In genomic region chr11:75792127-75792731, GRCh38 we compare ENCODE assay signal across 2 cellular contexts.
TF ChIP-seq lines count a peak whose summit lies in the region.

No MANE protein-coding gene starts in this region.

TF ChIP-seq in GM23338, 12 proteins besides CTCF, POLR2A, EP300 and RAD21:
- TF ChIP-seq, protein P1, sequence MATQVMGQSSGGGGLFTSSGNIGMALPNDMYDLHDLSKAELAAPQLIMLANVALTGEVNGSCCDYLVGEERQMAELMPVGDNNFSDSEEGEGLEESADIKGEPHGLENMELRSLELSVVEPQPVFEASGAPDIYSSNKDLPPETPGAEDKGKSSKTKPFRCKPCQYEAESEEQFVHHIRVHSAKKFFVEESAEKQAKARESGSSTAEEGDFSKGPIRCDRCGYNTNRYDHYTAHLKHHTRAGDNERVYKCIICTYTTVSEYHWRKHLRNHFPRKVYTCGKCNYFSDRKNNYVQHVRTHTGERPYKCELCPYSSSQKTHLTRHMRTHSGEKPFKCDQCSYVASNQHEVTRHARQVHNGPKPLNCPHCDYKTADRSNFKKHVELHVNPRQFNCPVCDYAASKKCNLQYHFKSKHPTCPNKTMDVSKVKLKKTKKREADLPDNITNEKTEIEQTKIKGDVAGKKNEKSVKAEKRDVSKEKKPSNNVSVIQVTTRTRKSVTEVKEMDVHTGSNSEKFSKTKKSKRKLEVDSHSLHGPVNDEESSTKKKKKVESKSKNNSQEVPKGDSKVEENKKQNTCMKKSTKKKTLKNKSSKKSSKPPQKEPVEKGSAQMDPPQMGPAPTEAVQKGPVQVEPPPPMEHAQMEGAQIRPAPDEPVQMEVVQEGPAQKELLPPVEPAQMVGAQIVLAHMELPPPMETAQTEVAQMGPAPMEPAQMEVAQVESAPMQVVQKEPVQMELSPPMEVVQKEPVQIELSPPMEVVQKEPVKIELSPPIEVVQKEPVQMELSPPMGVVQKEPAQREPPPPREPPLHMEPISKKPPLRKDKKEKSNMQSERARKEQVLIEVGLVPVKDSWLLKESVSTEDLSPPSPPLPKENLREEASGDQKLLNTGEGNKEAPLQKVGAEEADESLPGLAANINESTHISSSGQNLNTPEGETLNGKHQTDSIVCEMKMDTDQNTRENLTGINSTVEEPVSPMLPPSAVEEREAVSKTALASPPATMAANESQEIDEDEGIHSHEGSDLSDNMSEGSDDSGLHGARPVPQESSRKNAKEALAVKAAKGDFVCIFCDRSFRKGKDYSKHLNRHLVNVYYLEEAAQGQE (IDR thresholded peaks at IDR 0.05; ENCODE audit: unreplicated experiment) = no peak

TF ChIP-seq in HepG2, 621 proteins besides CTCF, POLR2A, EP300 and RAD21:
- TF ChIP-seq, protein P2, sequence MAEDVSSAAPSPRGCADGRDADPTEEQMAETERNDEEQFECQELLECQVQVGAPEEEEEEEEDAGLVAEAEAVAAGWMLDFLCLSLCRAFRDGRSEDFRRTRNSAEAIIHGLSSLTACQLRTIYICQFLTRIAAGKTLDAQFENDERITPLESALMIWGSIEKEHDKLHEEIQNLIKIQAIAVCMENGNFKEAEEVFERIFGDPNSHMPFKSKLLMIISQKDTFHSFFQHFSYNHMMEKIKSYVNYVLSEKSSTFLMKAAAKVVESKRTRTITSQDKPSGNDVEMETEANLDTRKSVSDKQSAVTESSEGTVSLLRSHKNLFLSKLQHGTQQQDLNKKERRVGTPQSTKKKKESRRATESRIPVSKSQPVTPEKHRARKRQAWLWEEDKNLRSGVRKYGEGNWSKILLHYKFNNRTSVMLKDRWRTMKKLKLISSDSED (CRISPR knock-in tag; IDR thresholded peaks at IDR 0.05) = no peak
- no peak for TF ChIP-seq ZNF430 (CRISPR knock-in tag; IDR thresholded peaks at IDR 0.05)
- TF ChIP-seq ASH2L (IDR thresholded peaks at IDR 0.05; ENCODE audit: insufficient read length, low read depth, low read length) = no peak
- TF ChIP-seq CCAR2 (optimal IDR thresholded peaks at IDR 0.05; ENCODE audit: low read depth, low read length) = no peak
- no peak for TF ChIP-seq FOSL1 (CRISPR knock-in tag; IDR thresholded peaks at IDR 0.05; ENCODE audit: borderline replicate concordance)
- TF ChIP-seq ATF7-NPFF (CRISPR knock-in tag; IDR thresholded peaks at IDR 0.05; ENCODE audit: low read depth) = no peak
- no peak for TF ChIP-seq MBNL3 (CRISPR knock-in tag; conservative IDR thresholded peaks at IDR 0.05)
- no peak for TF ChIP-seq LBX2 (CRISPR knock-in tag; IDR thresholded peaks at IDR 0.05; ENCODE audit: borderline replicate concordance)
- TF ChIP-seq, protein P3, sequence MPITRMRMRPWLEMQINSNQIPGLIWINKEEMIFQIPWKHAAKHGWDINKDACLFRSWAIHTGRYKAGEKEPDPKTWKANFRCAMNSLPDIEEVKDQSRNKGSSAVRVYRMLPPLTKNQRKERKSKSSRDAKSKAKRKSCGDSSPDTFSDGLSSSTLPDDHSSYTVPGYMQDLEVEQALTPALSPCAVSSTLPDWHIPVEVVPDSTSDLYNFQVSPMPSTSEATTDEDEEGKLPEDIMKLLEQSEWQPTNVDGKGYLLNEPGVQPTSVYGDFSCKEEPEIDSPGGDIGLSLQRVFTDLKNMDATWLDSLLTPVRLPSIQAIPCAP (CRISPR knock-in tag; IDR thresholded peaks at IDR 0.05; ENCODE audit: low read depth) = no peak
- TF ChIP-seq ZSCAN20 (CRISPR knock-in tag; IDR thresholded peaks at IDR 0.05; ENCODE audit: borderline replicate concordance) = no peak
- no peak for TF ChIP-seq IKZF1 (IDR thresholded peaks at IDR 0.05)
